8 cellular contexts compared by ENCODE assay signal in genomic region chr6:163418273-163419029, GRCh38. TPM values are rescaled to one million over a fixed set of nuclear protein-coding genes. Genes with fewer than 3 reads are reported as not detected.
DNase-seq lines count a peak whose midpoint lies in the region; ATAC-seq and TF ChIP-seq lines count a peak whose summit lies in the region.

No MANE protein-coding gene starts in this region.

- TF ChIP-seq CTCF in Panc1 (IDR thresholded peaks at IDR 0.05): no peak
- no peak for TF ChIP-seq CTCF in fibroblast of the aortic adventitia (IDR thresholded peaks at IDR 0.05; ENCODE audit: insufficient read depth, low read length)
- TF ChIP-seq CTCF in lower leg skin (IDR thresholded peaks at IDR 0.05): no peak

- in situ Hi-C loops in Panc1 (cut with HindIII; ENCODE audit: low pct_unique_long_range_greater_than_20kb, low sequenced_read_pairs): no loop called here

- ATAC-seq in Panc1 (no peak), GM18520 (IDR thresholded peaks at IDR 0.05; ENCODE audit: unreplicated experiment) (no peak), GM18867 (IDR thresholded peaks at IDR 0.05; ENCODE audit: unreplicated experiment) (no peak), HG02623 (IDR thresholded peaks at IDR 0.05; ENCODE audit: unreplicated experiment) (no peak)

- CTCF ChIA-PET in Panc1 (lab: Charles Lee): interaction anchor here (0.7 kb wide), 3 partner anchors 12 to 1920 kb away, joined by 3 to 4 read pairs (median 3); no protein-coding TSS in a partner anchor

- peaks cover 39% of the 10 kb centered on the region for H3K4me1 ChIP-seq in Panc1 (ENCODE audit: control insufficient read depth, insufficient read depth, low read length)

- BruUV-seq in Panc1 (replicated peaks; lab: Mats Ljungman, UMichigan): TSS peak; percentile 7

- WGBS in lower leg skin, 2 donors: 13 to 14% methylated on average over 5 of the region's 5 CpGs

- H3K27me3 ChIP-seq in Panc1 (ENCODE audit: control insufficient read depth, insufficient read depth, low read length): no peaks in the 10 kb centered on the region

- intact Hi-C loops in Panc1 (cut with micrococcal nuclease; ENCODE audit: unreplicated experiment): loop anchor here (5.0 to 10.0 kb wide), 3 partner anchors 236 to 1509 kb away; no protein-coding TSS in a partner anchor
- intact Hi-C loops in lower leg skin (cut with DNase I; ENCODE audit: low total_unique reads): no loop called here

- peak overlapping the region; percentile 94 for H3K27ac ChIP-seq in Panc1 (ENCODE audit: low read length)

- DNase-seq in CD1c-positive myeloid dendritic cell (ENCODE audit: extremely low spot score): peak; percentile 28
- DNase-seq in Panc1 (ENCODE audit: low read depth, low spot score): no peak
- DNase-seq in fibroblast of the aortic adventitia (ENCODE audit: low read depth): no peak
- peak; percentile 64 for DNase-seq in pons (ENCODE audit: low spot score)
- DNase-seq in lower leg skin (ENCODE audit: low spot score in 2 of 2): no peak

- H3K9me3 ChIP-seq in Panc1 (ENCODE audit: control insufficient read depth, insufficient read depth, low read depth, low read length): no peaks in the 10 kb centered on the region

- POLR2A ChIA-PET in Panc1 (lab: Charles Lee): interaction anchor here (1.0 kb wide), 1 partner anchor 16 kb away, joined by 4 read pairs; no protein-coding TSS in a partner anchor

- no peaks in the 10 kb centered on the region; the same call in 1 of the 2 replicates for H3K36me3 ChIP-seq in Panc1 (ENCODE audit: control insufficient read depth, insufficient read depth, low read length)

- peak overlapping the region in 1 of 2 experiments; percentile 95; a peak in 3 of 4 replicates for H3K4me3 ChIP-seq in Panc1 (ENCODE audit: low read depth in 2 of 2, low read length in 2 of 2)
- H3K4me3 ChIP-seq in fibroblast of the aortic adventitia (ENCODE audit: low read depth, low read length): peak overlapping the region; percentile 48
- no peak overlapping the region for H3K4me3 ChIP-seq in lower leg skin (ENCODE audit: low read depth, poor library complexity, severe bottlenecking)

- TF ChIP-seq POLR2A in lower leg skin (IDR thresholded peaks at IDR 0.05): no peak

RNA-seq across cellular contexts. Expression of gene QKI, which starts 3.9 kb away (rescaled TPM):
- total RNA-seq in Panc1 (2021; ENCODE audit: unreplicated experiment) (176 TPM), fibroblast of the aortic adventitia (ENCODE audit: low replicate concordance) (125 and 145 TPM in 2 replicates), lower leg skin (100 to 1,000 TPM; 126 to 199 (median 142) TPM)
- polyA plus RNA-seq in Panc1 (2012; ENCODE audit: insufficient read length): 81.4 TPM

Comparison
In these comparisons a context has a peak if more than half of its experiments do, and no peak if none do; other contexts are left out.
1. DNase-seq: peak in CD1c-positive myeloid dendritic cell (single experiment) and pons (single experiment); none in Panc1 (single experiment), fibroblast of the aortic adventitia (single experiment) and lower leg skin (0 of 2).